22 cellular contexts compared by ENCODE assay signal in genomic region chr3:29429055-29429454, GRCh38.
"Had no signal": no experiment of that assay in that cellular context is flagged by ENCODE, and none has a peak within 500 bp of the region (broad histone marks: within the 10 kb centered on the region; RNA-seq: fewer than 3 reads in every experiment).

No MANE protein-coding gene starts in this region.

- H3K27me3 Mint-ChIP-seq: activated naive CD4-positive, alpha-beta T cell treated with anti-CD3 and anti-CD28 coated beads, Interleukin-2, amount 50 U/mL, for 24 hours; central memory CD8-positive, alpha-beta T cell; stimulated activated naive CD8-positive, alpha-beta T cell treated with anti-CD3 and anti-CD28 coated beads, Interleukin-15, Interleukin-2, amounts not matched to agents 100 ng/mL and 50 ng/mL, for 24 hours had no signal

- H3K27ac ChIP-seq: uterus had no signal

- H3K27ac Mint-ChIP-seq: activated CD8-positive, alpha-beta T cell treated with anti-CD3 and anti-CD28 coated beads, Interleukin-2, amount 10 ng/mL, durations not matched to agents 7 days and 5 days; activated naive CD4-positive, alpha-beta T cell treated with anti-CD3 and anti-CD28 coated beads, Interleukin-2, amount 50 U/mL, for 24 hours; activated T-helper 1 cell treated with anti-CD3 and anti-CD28 coated beads, Interleukin-12 subunit alpha, Interleukin-12 subunit beta, Interleukin-2, Interleukin-4 antibody, amounts not matched to agents 30 ng/mL and 10 ng/mL and 1 ng/mL, durations not matched to agents 14 hours and 24 hours and 36 hours; stimulated activated naive CD8-positive, alpha-beta T cell treated with anti-CD3 and anti-CD28 coated beads, Interleukin-15, Interleukin-2, amounts not matched to agents 100 ng/mL and 50 ng/mL, for 24 hours had no signal

- H3K4me3 ChIP-seq: esophagus muscularis mucosa, gastroesophageal sphincter, mucosa of descending colon, tibial nerve, uterus had no signal

- H3K36me3 ChIP-seq: esophagus muscularis mucosa, gastroesophageal sphincter, tibial nerve, uterus had no signal

- H3K4me1 ChIP-seq: uterus had no signal

- H3K4me1 Mint-ChIP-seq: activated naive CD4-positive, alpha-beta T cell treated with anti-CD3 and anti-CD28 coated beads, Interleukin-2, amount 50 U/mL, for 24 hours; central memory CD8-positive, alpha-beta T cell had no signal

- H3K9me3 ChIP-seq: esophagus muscularis mucosa, gastroesophageal sphincter, mucosa of descending colon, tibial nerve, uterus had no signal

- H3K27me3 ChIP-seq: esophagus muscularis mucosa, gastroesophageal sphincter, tibial nerve, uterus had no signal

- H3K36me3 Mint-ChIP-seq: activated naive CD4-positive, alpha-beta T cell treated with anti-CD3 and anti-CD28 coated beads, Interleukin-2, amount 50 U/mL, for 24 hours had no signal

- ATAC-seq: activated CD8-positive, alpha-beta T cell treated with anti-CD3 and anti-CD28 coated beads, Interleukin-2, amount 10 ng/mL, durations not matched to agents 7 days and 5 days; gastroesophageal sphincter; left ventricle myocardium superior; mucosa of descending colon had no signal

- H3K9me3 Mint-ChIP-seq: activated naive CD4-positive, alpha-beta T cell treated with anti-CD3 and anti-CD28 coated beads, Interleukin-2, amount 50 U/mL, for 24 hours; activated T-helper 1 cell treated with anti-CD3 and anti-CD28 coated beads, Interleukin-12 subunit alpha, Interleukin-12 subunit beta, Interleukin-2, Interleukin-4 antibody, amounts not matched to agents 30 ng/mL and 10 ng/mL and 1 ng/mL, durations not matched to agents 14 hours and 24 hours and 36 hours; central memory CD8-positive, alpha-beta T cell; stimulated activated naive CD8-positive, alpha-beta T cell treated with anti-CD3 and anti-CD28 coated beads, Interleukin-15, Interleukin-2, amounts not matched to agents 100 ng/mL and 50 ng/mL, for 24 hours had no signal

- H3K4me3 Mint-ChIP-seq: activated CD8-positive, alpha-beta T cell treated with anti-CD3 and anti-CD28 coated beads, Interleukin-2, amount 10 ng/mL, durations not matched to agents 7 days and 5 days; activated naive CD4-positive, alpha-beta T cell treated with anti-CD3 and anti-CD28 coated beads, Interleukin-2, amount 50 U/mL, for 24 hours; activated T-helper 1 cell treated with anti-CD3 and anti-CD28 coated beads, Interleukin-12 subunit alpha, Interleukin-12 subunit beta, Interleukin-2, Interleukin-4 antibody, amounts not matched to agents 30 ng/mL and 10 ng/mL and 1 ng/mL, durations not matched to agents 14 hours and 24 hours and 36 hours; central memory CD8-positive, alpha-beta T cell; stimulated activated naive CD8-positive, alpha-beta T cell treated with anti-CD3 and anti-CD28 coated beads, Interleukin-15, Interleukin-2, amounts not matched to agents 100 ng/mL and 50 ng/mL, for 24 hours had no signal

- DNase-seq: activated CD4-positive, alpha-beta T cell treated with anti-CD3 and anti-CD28 coated beads for 1 hour; activated CD4-positive, alpha-beta T cell treated with anti-CD3 and anti-CD28 coated beads, Interleukin-2, amount 50 U/mL, for 1 hour; activated CD8-positive, alpha-beta T cell treated with anti-CD3 and anti-CD28 coated beads, Interleukin-2, amount 10 ng/mL, durations not matched to agents 7 days and 5 days; activated gamma-delta T cell treated with Interleukin-2 at 50 U/mL for 16 hours; aorta; effector memory CD4-positive, alpha-beta T cell; head of caudate nucleus; left ventricle myocardium superior; mucosa of descending colon; nucleus accumbens; posterior cingulate gyrus; stimulated activated CD4-positive, alpha-beta T cell treated with anti-CD3 and anti-CD28 coated beads, Interleukin-4, amount 100 ng/mL, for 24 hours; T-helper 1 cell; T-helper 9 cell; uterus had no signal
